ENCODE assay signal across 26 cellular contexts in the genomic region with DNA sequence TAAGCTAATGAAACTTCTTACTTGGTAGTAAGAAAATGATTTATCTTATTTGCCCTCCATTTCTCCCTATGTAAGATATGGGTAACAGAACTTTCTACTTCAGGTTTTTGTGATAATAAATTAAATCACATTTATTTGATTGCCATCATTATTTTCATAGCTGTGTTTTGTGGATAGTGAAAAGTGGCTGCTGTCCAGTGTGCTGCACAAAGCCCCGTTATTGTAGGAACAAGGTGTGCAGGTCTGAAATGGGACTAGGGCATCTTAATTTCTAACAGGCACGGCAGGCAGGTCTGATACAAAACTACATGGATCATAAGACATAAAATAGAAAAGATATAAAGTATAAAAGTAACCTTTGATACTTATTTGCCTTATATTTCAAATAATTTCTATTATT.
"Had no signal": no experiment of that assay in that cellular context is flagged by ENCODE, and none has a peak within 500 bp of the region (broad histone marks: within the 10 kb centered on the region; RNA-seq: fewer than 3 reads in every experiment).

No MANE protein-coding gene starts in this region.

- DNase-seq: activated effector memory CD4-positive, alpha-beta T cell treated with anti-CD3 and anti-CD28 coated beads, Interleukin-2, amount 50 U/mL, for 16 hours; activated effector memory CD4-positive, alpha-beta T cell treated with Interleukin-2 at 50 U/mL for 16 hours; activated gamma-delta T cell; activated gamma-delta T cell treated with Interleukin-2 at 50 U/mL for 16 hours; activated naive CD4-positive, alpha-beta T cell; activated naive CD4-positive, alpha-beta T cell treated with anti-CD3 and anti-CD28 coated beads for 36 hours; activated naive CD4-positive, alpha-beta T cell treated with anti-CD3 and anti-CD28 coated beads, Interleukin-2, amount 10 ng/mL, durations not matched to agents 7 days and 5 days; activated naive CD4-positive, alpha-beta T cell treated with anti-CD3 and anti-CD28 coated beads, Interleukin-2, amount 50 U/mL, for 16 hours; activated naive CD4-positive, alpha-beta T cell treated with Interleukin-2 at 50 U/mL for 16 hours; activated naive CD8-positive, alpha-beta T cell treated with anti-CD3 and anti-CD28 coated beads for 36 hours; activated naive CD8-positive, alpha-beta T cell treated with anti-CD3 and anti-CD28 coated beads, Interleukin-2, amount 10 ng/mL, durations not matched to agents 7 days and 5 days; activated naive CD8-positive, alpha-beta T cell treated with anti-CD3 and anti-CD28 coated beads, Interleukin-2, amount 50 U/mL, for 24 hours; activated T-cell treated with anti-CD3 and anti-CD28 coated beads, Interleukin-2, amount 50 U/mL, for 24 hours; activated T-cell treated with anti-CD3 and anti-CD28 coated beads, Interleukin-2, amount 50 U/mL, for 4 hours; activated T-cell treated with anti-CD3 and anti-CD28 coated beads, Interleukin-2, amount 50 U/mL, for 48 hours; activated T-cell treated with anti-CD3 and anti-CD28 coated beads, Interleukin-2, amount 50 U/mL, for 72 hours; adrenal gland; amniotic stem cell; amygdala; anterior cingulate cortex; aorta; body of pancreas; brain microvascular endothelial cell; caudate nucleus; central memory CD4-positive, alpha-beta T cell; cerebellar nuclear complex had no signal
